11 cellular contexts compared by ENCODE assay signal in the genomic region with DNA sequence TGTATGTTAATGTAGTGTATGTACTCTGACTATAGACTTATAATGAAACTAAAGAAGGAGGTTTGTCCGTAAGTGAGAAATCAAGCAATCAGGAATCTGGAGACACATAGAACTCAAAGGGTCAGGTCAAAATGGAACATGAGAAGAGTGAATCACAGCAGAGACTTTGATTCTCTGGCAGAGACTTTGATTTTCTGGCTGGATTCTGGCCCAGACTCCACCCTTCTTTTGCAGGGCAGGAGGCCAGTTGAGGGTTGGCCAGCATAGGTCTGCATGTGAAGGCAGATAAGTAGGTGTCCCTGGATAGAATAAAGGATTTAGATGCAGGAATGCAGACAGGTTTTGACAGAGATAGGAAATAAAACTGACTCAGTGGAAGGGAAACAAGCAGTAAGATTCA. TPM values are rescaled to one million over a fixed set of nuclear protein-coding genes. Genes with fewer than 3 reads are reported as not detected.
DNase-seq lines count a peak whose midpoint lies in the region; ATAC-seq and TF ChIP-seq lines count a peak whose summit lies in the region.
"Had no signal": no experiment of that assay in that cellular context is flagged by ENCODE, and none has a peak within 500 bp of the region (broad histone marks: within the 10 kb centered on the region; RNA-seq: fewer than 3 reads in every experiment).

No MANE protein-coding gene starts in this region.

- peak overlapping the region; percentile 68 for H3K4me3 ChIP-seq in ACC112 (ENCODE audit: low read depth, low read length)
- no peak overlapping the region for H3K4me3 ChIP-seq in epithelial cell of esophagus (ENCODE audit: low read length)
- H3K4me3 ChIP-seq in mucosa of descending colon, result no peak overlapping the region

- H3K27ac ChIP-seq in ACC112 (ENCODE audit: low read depth, low read length), result no peak overlapping the region

- H2AFZ ChIP-seq in ACC112 (ENCODE audit: low read length, unreplicated experiment), result peak overlapping the region; percentile 30

- H3K4me1 ChIP-seq in ACC112 (ENCODE audit: control insufficient read depth, insufficient read depth, low read length, unreplicated experiment) (peaks cover 24% of the 10 kb centered on the region), mucosa of descending colon (ENCODE audit: low read depth) (no peaks in the 10 kb centered on the region)

- intact Hi-C loops in mucosa of descending colon (cut with DNase I, micrococcal nuclease), result no loop called here

- H3K9me3 ChIP-seq in mucosa of descending colon, result no peaks in the 10 kb centered on the region

- no peaks in the 10 kb centered on the region for H3K79me2 ChIP-seq in ACC112 (ENCODE audit: control insufficient read depth, insufficient read depth, low read length, unreplicated experiment)

- H3K36me3 ChIP-seq in ACC112 (ENCODE audit: insufficient read depth, low read length) (no peaks in the 10 kb centered on the region), mucosa of descending colon (ENCODE audit: low read depth) (no peaks in the 10 kb centered on the region)

- no peaks in the 10 kb centered on the region for H3K27me3 ChIP-seq in ACC112 (ENCODE audit: insufficient read depth, low read length)

- peak; percentile 79 for ATAC-seq in mucosa of descending colon
- ATAC-seq in GM18519 (IDR thresholded peaks at IDR 0.05; ENCODE audit: low FRiP score, unreplicated experiment), result no peak

- DNase-seq in NCI-H226 (peak; percentile 78), epithelial cell of esophagus (ENCODE audit: low read depth) (peak; percentile 93), mucosa of descending colon (peak in 2 of 3 donors; percentile 61 to 63), NCI-H146 treated with DMSO at 0.1 percent for 48 hours (lab: John Stamatoyannopoulos, UW; ENCODE audit: unreplicated experiment) (no peak), iPS-NIHi7 (ENCODE audit: extremely low spot score) (no peak), NCI-H2107 treated with DMSO at 0.1 percent for 48 hours (lab: John Stamatoyannopoulos, UW; ENCODE audit: unreplicated experiment) (no peak)
- DNase-seq: DMS153, NCI-H1417, NCI-H774 had no signal

- TF ChIP-seq CTCF in epithelial cell of esophagus (IDR thresholded peaks at IDR 0.05; ENCODE audit: insufficient read depth, low read depth, low read length, missing control alignments) (no peak), mucosa of descending colon (IDR thresholded peaks at IDR 0.05) (no peak)

RNA-seq across cellular contexts. Expression of a gene that starts 11.0 kb away (rescaled TPM):
- total RNA-seq in mucosa of descending colon, result 1 to 10 TPM; 1.9 to 6.3 (median 2.3) TPM

Comparison
In these comparisons a context has a peak if more than half of its experiments do, and no peak if none do; other contexts are left out.
1. DNase-seq: peak in NCI-H226 (single experiment), epithelial cell of esophagus (single experiment) and mucosa of descending colon (2 of 3); none in NCI-H146 treated with DMSO at 0.1 percent for 48 hours (single experiment), iPS-NIHi7 (single experiment) and NCI-H2107 treated with DMSO at 0.1 percent for 48 hours (single experiment).